ENCODE assay signal across 2 cellular contexts in genomic region chr16:667780-668518, GRCh38.
TF ChIP-seq lines count a peak whose summit lies in the region.

TSS of gene RHOT2 (plus strand) at chr16:668132. CDS start at chr16:668200, 68 bp downstream.

TF ChIP-seq in IMR-90, 13 proteins besides CTCF, POLR2A, EP300 and RAD21:
- TF ChIP-seq RFX5 (IDR thresholded peaks at IDR 0.05; ENCODE audit: low read depth, low read length) (no peak), NFE2L2 (IDR thresholded peaks at IDR 0.05; ENCODE audit: low read depth, low read length) (no peak), CHD1 (IDR thresholded peaks at IDR 0.05; ENCODE audit: low read depth, low read length) (no peak), RCOR1 (IDR thresholded peaks at IDR 0.05; ENCODE audit: insufficient replicate concordance, low read length) (no peak), MXI1 (IDR thresholded peaks at IDR 0.05; ENCODE audit: borderline replicate concordance, low read depth, low read length) (peak; percentile 29; the same call in 1 of the 2 replicates), FOS (IDR thresholded peaks at IDR 0.05; ENCODE audit: low read depth, low read length) (no peak), USF2 (IDR thresholded peaks at IDR 0.05; ENCODE audit: low read depth, low read length) (no peak), MAFK (IDR thresholded peaks at IDR 0.05; ENCODE audit: low read depth, low read length) (no peak), BHLHE40 (IDR thresholded peaks at IDR 0.05; ENCODE audit: low read depth, low read length) (no peak), MAZ (IDR thresholded peaks at IDR 0.05; ENCODE audit: borderline replicate concordance, low read depth, low read length) (peak; percentile 99), SMC3 (IDR thresholded peaks at IDR 0.05; ENCODE audit: low read depth, low read length) (peak; percentile 63), CEBPB (IDR thresholded peaks at IDR 0.05; ENCODE audit: low read depth, low read length) (peak; percentile 74), ELK1 (IDR thresholded peaks at IDR 0.05; ENCODE audit: borderline replicate concordance, low read depth, low read length) (0 out of 2 replicates have a peak, but pooled peaks have one; percentile 64)

TF ChIP-seq in endothelial cell of umbilical vein, 7 proteins besides CTCF, POLR2A, EP300 and RAD21:
- TF ChIP-seq MYC (IDR thresholded peaks at IDR 0.05; ENCODE audit: low read depth, low read length) (no peak), POLR2AphosphoS5 (IDR thresholded peaks at IDR 0.05; ENCODE audit: insufficient read depth, low read depth, low read length) (peak; percentile 92)
